13 cellular contexts compared by ENCODE assay signal in genomic region chr18:63302647-63303405, GRCh38. TPM values are rescaled to one million over a fixed set of nuclear protein-coding genes. Genes with fewer than 3 reads are reported as not detected.
DNase-seq lines count a peak whose midpoint lies in the region; ATAC-seq and TF ChIP-seq lines count a peak whose summit lies in the region.
"Had no signal": no experiment of that assay in that cellular context is flagged by ENCODE, and none has a peak within 500 bp of the region (broad histone marks: within the 10 kb centered on the region; RNA-seq: fewer than 3 reads in every experiment).

No MANE protein-coding gene starts in this region.

- H3K36me3 ChIP-seq in testis (ENCODE audit: low read depth, missing control alignments) = no peaks in the 10 kb centered on the region
- H3K36me3 ChIP-seq: ovary had no signal

- no peaks in the 10 kb centered on the region for H3K27me3 ChIP-seq in testis
- H3K27me3 ChIP-seq: ovary had no signal

- peaks cover 21 to 40% of the 10 kb centered on the region in 2 donors for H3K36me3 Mint-ChIP-seq in activated T-cell treated with anti-CD3 and anti-CD28 coated beads, Interleukin-2, amount 50 U/mL, for 72 hours (ENCODE audit: insufficient read depth in 2 of 2)
- H3K36me3 Mint-ChIP-seq in T-cell (peaks cover 41% of the 10 kb centered on the region), Calu3 (ENCODE audit: insufficient read depth, unreplicated experiment) (no peaks in the 10 kb centered on the region)

- POLR2A ChIA-PET in T-cell (lab: Charles Lee) = no interaction called here

- CTCF ChIA-PET in T-cell (lab: Charles Lee) (interaction anchor here in 1 of 2 donors (0.9 to 1.6 kb wide), 2 partner anchors 9 to 15 kb away, joined by 3 to 13 read pairs; no protein-coding TSS in a partner anchor), Calu3 (lab: Charles Lee) (no interaction called here)

- H3K4me3 ChIP-seq in testis = no peak overlapping the region
- H3K4me3 ChIP-seq: ovary had no signal

- no peaks in the 10 kb centered on the region for H3K9me3 ChIP-seq in testis
- H3K9me3 ChIP-seq: ovary had no signal

- no peak for TF ChIP-seq POLR2A in testis (IDR thresholded peaks at IDR 0.05)

- no peak for ATAC-seq in activated T-cell treated with anti-CD3 and anti-CD28 coated beads, Interleukin-2, amount 50 U/mL, for 72 hours (replicated peaks in 1 of 2)
- no peak for ATAC-seq in T-cell (replicated peaks in 1 of 4)

- H3K4me3 Mint-ChIP-seq in activated T-cell treated with anti-CD3 and anti-CD28 coated beads, Interleukin-2, amount 50 U/mL, for 72 hours = peak overlapping the region; percentile 71 to 93
- H3K4me3 Mint-ChIP-seq in T-cell (peak overlapping the region; percentile 35 to 60 (median 43)), Calu3 (ENCODE audit: low read depth, unreplicated experiment) (no peak overlapping the region)

- intact Hi-C loops in testis (cut with DNase I; ENCODE audit: low total_unique reads) (no loop called here), Calu3 (cut with micrococcal nuclease; ENCODE audit: unreplicated experiment) (no loop called here)

- peak overlapping the region; percentile 99 for H3K27ac Mint-ChIP-seq in activated T-cell treated with anti-CD3 and anti-CD28 coated beads, Interleukin-2, amount 50 U/mL, for 72 hours
- H3K27ac Mint-ChIP-seq in T-cell (peak overlapping the region; percentile 94 to 97), Calu3 (ENCODE audit: unreplicated experiment) (no peak overlapping the region)

- DNase-seq in activated T-cell treated with anti-CD3 and anti-CD28 coated beads, Interleukin-2, amount 50 U/mL, for 72 hours = no peak
- no peak for DNase-seq in activated T-cell treated with anti-CD3 and anti-CD28 coated beads, Interleukin-2, amount 50 U/mL, for 48 hours
- DNase-seq in T-cell (no peak), glomerular visceral epithelial cell (ENCODE audit: extremely low spot score) (peak; percentile 47), testis (no peak), Calu3 (no peak), NCI-H510A (lab: John Stamatoyannopoulos, UW) (no peak), NCI-H748 treated with DMSO at 0.1 percent for 48 hours (lab: John Stamatoyannopoulos, UW) (no peak)
- DNase-seq: DND-41, erythroblast, NCI-H2227 treated with DMSO at 0.1 percent for 48 hours, ovary had no signal

- WGBS in testis, 2 donors = 35 to 39% methylated on average over 5 of the region's 5 CpGs

- H3K27me3 Mint-ChIP-seq in activated T-cell treated with anti-CD3 and anti-CD28 coated beads, Interleukin-2, amount 50 U/mL, for 72 hours (ENCODE audit: low read depth) = no peaks in the 10 kb centered on the region
- no peaks in the 10 kb centered on the region for H3K27me3 Mint-ChIP-seq in T-cell
- no peaks in the 10 kb centered on the region for H3K27me3 Mint-ChIP-seq in Calu3 (ENCODE audit: unreplicated experiment)

- H3K4me1 ChIP-seq in testis = peaks cover 36% of the 10 kb centered on the region

- peak overlapping the region; percentile 2 to 68 for H3K27ac ChIP-seq in testis
- H3K27ac ChIP-seq: HL-60 had no signal

- peaks cover 96% of the 10 kb centered on the region for H3K4me1 Mint-ChIP-seq in activated T-cell treated with anti-CD3 and anti-CD28 coated beads, Interleukin-2, amount 50 U/mL, for 72 hours (ENCODE audit: low read depth)
- peaks cover 93 to 97% (median 96%) of the 10 kb centered on the region in 3 donors for H3K4me1 Mint-ChIP-seq in T-cell
- peaks cover 36% of the 10 kb centered on the region for H3K4me1 Mint-ChIP-seq in Calu3 (ENCODE audit: low read depth, unreplicated experiment)

- no TSS peak for BruUV-seq in Calu3 (replicated peaks; lab: Mats Ljungman, UMichigan)

- no peaks in the 10 kb centered on the region for H3K9me3 Mint-ChIP-seq in activated T-cell treated with anti-CD3 and anti-CD28 coated beads, Interleukin-2, amount 50 U/mL, for 72 hours
- H3K9me3 Mint-ChIP-seq in T-cell (no peaks in the 10 kb centered on the region), Calu3 (ENCODE audit: low read depth, unreplicated experiment) (no peaks in the 10 kb centered on the region)

- TF ChIP-seq CTCF in testis (IDR thresholded peaks at IDR 0.05) (no peak), Calu3 (IDR thresholded peaks at IDR 0.05; ENCODE audit: unreplicated experiment) (no peak)

RNA-seq across cellular contexts. Expression of gene BCL2, which starts 16.7 kb away (rescaled TPM):
- 100 to 1,000 TPM in 1 of 2 donors, 10 to 100 TPM in 1; 98.3 to 133 TPM for total RNA-seq in activated T-cell treated with anti-CD3 and anti-CD28 coated beads, Interleukin-2, amount 50 U/mL, for 72 hours
- total RNA-seq in T-cell (100 to 1,000 TPM; 113 to 201 (median 123) TPM), testis (10 to 100 TPM; 16.0 to 20.8 TPM), Calu3 (2022) (2.9 and 4.0 TPM in 2 replicates)
- 6.3 TPM for polyA plus RNA-seq in testis (ENCODE audit: insufficient read depth, low read depth, low replicate concordance)

Comparison
In these comparisons a context has a peak if more than half of its experiments do, and no peak if none do; other contexts are left out.
1. RNA of gene BCL2, which starts 16.7 kb away (total RNA-seq): 98.3 to 133 TPM in activated T-cell treated with anti-CD3 and anti-CD28 coated beads, Interleukin-2, amount 50 U/mL, for 72 hours and 113 to 201 TPM in T-cell; 16.0 to 20.8 TPM in testis and 2.9 to 4.0 TPM in Calu3; every median in the first group is over 4 times any median in the second.